Comparison of ENCODE assay signal across 12 cellular contexts in genomic region chr15:58241872-58242271, GRCh38.
DNase-seq lines count a peak whose midpoint lies in the region; ATAC-seq and TF ChIP-seq lines count a peak whose summit lies in the region.
"Had no signal": no experiment of that assay in that cellular context is flagged by ENCODE, and none has a peak within 500 bp of the region (broad histone marks: within the 10 kb centered on the region; RNA-seq: fewer than 3 reads in every experiment).

No MANE protein-coding gene starts in this region.

- ATAC-seq in GM18861 (IDR thresholded peaks at IDR 0.05; ENCODE audit: unreplicated experiment), result no peak
- ATAC-seq: activated CD4-positive, CD25-positive, alpha-beta regulatory T cell treated with anti-CD3 and anti-CD28 coated beads, Interleukin-2, amount 50 U/mL, for 24 hours; gastroesophageal sphincter had no signal

- no peaks in the 10 kb centered on the region for H3K9me3 ChIP-seq in osteoblast (ENCODE audit: low read depth, low read length)
- H3K9me3 ChIP-seq in A673 (ENCODE audit: low read depth, low read length, poor library complexity, severe bottlenecking), result no peaks in the 10 kb centered on the region
- H3K9me3 ChIP-seq in tibial nerve, result no peaks in the 10 kb centered on the region
- H3K9me3 ChIP-seq: gastroesophageal sphincter, sigmoid colon had no signal

- intact Hi-C loops in A673 (cut with micrococcal nuclease; ENCODE audit: unreplicated experiment), result no loop called here

- POLR2A ChIA-PET in A673 (lab: Charles Lee; ENCODE audit: low non-redundant PET), result no interaction called here

- H3K4me2 ChIP-seq in osteoblast (ENCODE audit: insufficient read depth, low read length), result no peak overlapping the region

- CTCF ChIA-PET in A673 (lab: Charles Lee), result no interaction called here

- no peaks in the 10 kb centered on the region for H3K36me3 ChIP-seq in osteoblast (ENCODE audit: insufficient read depth, low read length)
- H3K36me3 ChIP-seq in A673 (ENCODE audit: insufficient read depth, low read length, poor library complexity, severe bottlenecking), result no peaks in the 10 kb centered on the region
- no peaks in the 10 kb centered on the region for H3K36me3 ChIP-seq in tibial nerve
- H3K36me3 ChIP-seq: gastroesophageal sphincter, sigmoid colon had no signal

- BruUV-seq in A673 (replicated peaks; lab: Mats Ljungman, UMichigan), result no TSS peak

- DNase-seq in DMS79 treated with DMSO at 0.1 percent for 48 hours (lab: John Stamatoyannopoulos, UW) (peak; percentile 49), NCI-H1436 (lab: John Stamatoyannopoulos, UW) (peak; percentile 49), astrocyte of the spinal cord (ENCODE audit: low read depth, low spot score) (no peak), osteoblast (ENCODE audit: insufficient read length, low spot score, missing footprints) (no peak), A673 (ENCODE audit: low spot score) (no peak), tibial nerve (ENCODE audit: low spot score in 2 of 2) (no peak)
- DNase-seq: CD4-positive, alpha-beta memory T cell; dorsolateral prefrontal cortex; sigmoid colon had no signal

- no peak for TF ChIP-seq POLR2A in tibial nerve (IDR thresholded peaks at IDR 0.05)

- H3K4me1 ChIP-seq in osteoblast (ENCODE audit: insufficient read depth, low read length), result no peaks in the 10 kb centered on the region
- H3K4me1 ChIP-seq in A673 (ENCODE audit: insufficient read depth, low read length, poor library complexity, severe bottlenecking), result no peaks in the 10 kb centered on the region
- no peaks in the 10 kb centered on the region for H3K4me1 ChIP-seq in tibial nerve
- H3K4me1 ChIP-seq: gastroesophageal sphincter, sigmoid colon had no signal

- H3K4me3 ChIP-seq in astrocyte of the spinal cord (ENCODE audit: low read depth, low read length) (no peak overlapping the region), osteoblast (ENCODE audit: insufficient read depth, low read length) (no peak overlapping the region), A673 (ENCODE audit: low read depth, low read length, poor library complexity, severe bottlenecking) (no peak overlapping the region), tibial nerve (no peak overlapping the region)
- H3K4me3 ChIP-seq: dorsolateral prefrontal cortex, gastroesophageal sphincter, sigmoid colon had no signal

- H3K79me2 ChIP-seq in osteoblast (ENCODE audit: insufficient read depth, low read length), result no peaks in the 10 kb centered on the region

- TF ChIP-seq CTCF in astrocyte of the spinal cord (IDR thresholded peaks at IDR 0.05; ENCODE audit: low read depth, low read length) (peak; percentile 16), osteoblast (IDR thresholded peaks at IDR 0.05; ENCODE audit: extremely low read depth, low read depth, low read length) (peak; percentile 13), A673 (conservative IDR thresholded peaks at IDR 0.05; ENCODE audit: low read depth, low read length) (no peak), tibial nerve (IDR thresholded peaks at IDR 0.05) (no peak)

- H4K20me1 ChIP-seq in osteoblast (ENCODE audit: insufficient read depth, low read length), result no peaks in the 10 kb centered on the region

- no peak for TF ChIP-seq EP300 in tibial nerve (IDR thresholded peaks at IDR 0.05)

- H2AFZ ChIP-seq in osteoblast (ENCODE audit: low read length), result no peak overlapping the region

- WGBS in tibial nerve, 2 donors, result 61 to 67% methylated on average over 7 of the region's 7 CpGs

- in situ Hi-C loops in astrocyte of the spinal cord (cut with HindIII; ENCODE audit: low sequenced_read_pairs), result no loop called here

- H3K27me3 ChIP-seq in osteoblast (ENCODE audit: insufficient read depth, low read length) (peaks cover 15% of the 10 kb centered on the region), A673 (replicated peaks; ENCODE audit: insufficient read depth, low read depth, low read length, poor library complexity) (no peaks in the 10 kb centered on the region), tibial nerve (no peaks in the 10 kb centered on the region)
- H3K27me3 ChIP-seq: dorsolateral prefrontal cortex, sigmoid colon had no signal

- H3K27ac ChIP-seq in osteoblast (ENCODE audit: low read depth, low read length) (no peak overlapping the region), A673 (ENCODE audit: low read depth, low read length, poor library complexity, severe bottlenecking) (no peak overlapping the region), tibial nerve (no peak overlapping the region)
- H3K27ac ChIP-seq: dorsolateral prefrontal cortex, gastroesophageal sphincter, sigmoid colon had no signal

Comparison
In these comparisons a context has a peak if more than half of its experiments do, and no peak if none do; other contexts are left out.
1. DNase-seq: peak in DMS79 treated with DMSO at 0.1 percent for 48 hours (single experiment) and NCI-H1436 (single experiment); none in astrocyte of the spinal cord (single experiment), osteoblast (single experiment), A673 (single experiment) and tibial nerve (0 of 2).
2. CTCF ChIP-seq: peak in astrocyte of the spinal cord (single experiment) and osteoblast (single experiment); none in A673 (single experiment) and tibial nerve (0 of 5).